In genomic region chr11:56945526-56945925, GRCh38 we compare ENCODE assay signal across 5 cellular contexts. TPM values are rescaled to one million over a fixed set of nuclear protein-coding genes. Genes with fewer than 3 reads are reported as not detected.
"Had no signal": no experiment of that assay in that cellular context is flagged by ENCODE, and none has a peak within 500 bp of the region (broad histone marks: within the 10 kb centered on the region; RNA-seq: fewer than 3 reads in every experiment).

No MANE protein-coding gene starts in this region.

RNA-seq across cellular contexts. Expression of gene OR5AK2, which starts 43.2 kb away (rescaled TPM):
- total RNA-seq: HepG2, HT-29, HT1080, IMR-90, K562 had no signal
